ENCODE assay signal across 31 cellular contexts in the genomic region with DNA sequence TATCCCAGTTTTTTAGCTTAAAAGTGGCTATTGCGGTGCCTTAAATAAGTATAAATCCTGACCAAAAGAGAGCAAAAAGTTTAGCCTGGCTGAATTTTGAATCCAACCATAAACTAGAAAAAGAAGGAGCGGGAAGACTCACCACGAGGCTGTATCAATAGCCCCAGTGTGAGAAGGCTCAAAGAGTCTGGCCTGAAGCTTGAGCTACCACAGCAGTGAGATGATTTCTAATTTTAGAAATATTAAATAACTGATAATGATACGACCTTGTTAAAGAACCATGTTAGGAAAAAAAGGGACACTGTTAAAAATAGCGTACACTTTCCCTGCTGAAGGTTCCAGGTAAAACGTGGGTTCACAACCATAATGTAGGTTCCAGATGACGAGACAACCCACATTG.
"Had no signal": no experiment of that assay in that cellular context is flagged by ENCODE, and none has a peak within 500 bp of the region (broad histone marks: within the 10 kb centered on the region; RNA-seq: fewer than 3 reads in every experiment).

No MANE protein-coding gene starts in this region.

- H3K27ac Mint-ChIP-seq: activated B cell treated with CpG ODN at 0.5 μM for 24 hours; activated CD8-positive, alpha-beta T cell treated with anti-CD3 and anti-CD28 coated beads for 36 hours; activated naive CD8-positive, alpha-beta T cell; activated T-helper 17 cell treated with anti-CD3 and anti-CD28 coated beads, Interleukin-2, amount 50 U/mL, for 72 hours; effector memory CD8-positive, alpha-beta T cell; T-helper 17 cell; T-helper 2 cell treated with Interferon-gamma antibody and Interleukin-4, amounts not matched to agents 5 μg/mL and 100 μg/mL, for 36 hours had no signal

- DNase-seq: activated B cell treated with CpG ODN at 0.5 μM for 24 hours; activated CD4-positive, alpha-beta T cell treated with anti-CD3 and anti-CD28 coated beads for 48 hours; activated CD4-positive, alpha-beta T cell treated with anti-CD3 and anti-CD28 coated beads, Interleukin-2, amount 50 U/mL, for 1 hour; activated CD4-positive, alpha-beta T cell treated with anti-CD3 and anti-CD28 coated beads, Interleukin-2, amount 50 U/mL, for 48 hours; activated CD8-positive, alpha-beta memory T cell treated with anti-CD3 and anti-CD28 coated beads for 24 hours; activated CD8-positive, alpha-beta T cell treated with anti-CD3 and anti-CD28 coated beads for 36 hours; activated effector memory CD4-positive, alpha-beta T cell treated with Interleukin-2 at 50 U/mL for 16 hours; activated gamma-delta T cell treated with Interleukin-2 at 50 U/mL for 16 hours; activated naive CD4-positive, alpha-beta T cell treated with anti-CD3 and anti-CD28 coated beads, Interleukin-2, amount 50 U/mL, for 16 hours; activated naive CD4-positive, alpha-beta T cell treated with Interleukin-2 at 50 U/mL for 16 hours; activated T-cell treated with anti-CD3 and anti-CD28 coated beads, Interleukin-2, amount 50 U/mL, for 4 hours; amniotic stem cell; anterior cingulate cortex; brain microvascular endothelial cell; caudate nucleus; cortex of kidney; dermis blood vessel endothelial cell; effector CD4-positive, alpha-beta T cell; effector memory CD8-positive, alpha-beta T cell; erythroblast; foreskin keratinocyte; T-helper 1 cell; T-helper 17 cell; T1000; WERI-Rb-1 had no signal

- H3K27me3 Mint-ChIP-seq: activated B cell treated with CpG ODN at 0.5 μM for 24 hours; activated CD8-positive, alpha-beta T cell treated with anti-CD3 and anti-CD28 coated beads for 36 hours; activated T-helper 17 cell treated with anti-CD3 and anti-CD28 coated beads, Interleukin-2, amount 50 U/mL, for 72 hours; effector memory CD8-positive, alpha-beta T cell; T-helper 17 cell had no signal

- H3K27ac ChIP-seq: brain microvascular endothelial cell, esophagus muscularis mucosa, foreskin keratinocyte, gastroesophageal sphincter, WERI-Rb-1 had no signal

- ATAC-seq: activated CD4-positive, CD25-positive, alpha-beta regulatory T cell treated with anti-CD3 and anti-CD28 coated beads, Interleukin-2, amount 50 U/mL, for 24 hours; activated CD8-positive, alpha-beta T cell treated with anti-CD3 and anti-CD28 coated beads for 36 hours; activated T-cell treated with anti-CD3 and anti-CD28 coated beads, Interleukin-2, amount 50 U/mL, for 4 hours; activated T-helper 17 cell treated with anti-CD3 and anti-CD28 coated beads, Interleukin-2, amount 50 U/mL, for 72 hours; effector memory CD8-positive, alpha-beta T cell; foreskin keratinocyte; gastroesophageal sphincter; T-helper 17 cell had no signal

- H3K4me3 ChIP-seq: esophagus muscularis mucosa, gastroesophageal sphincter had no signal

- H3K9me3 ChIP-seq: esophagus muscularis mucosa, gastroesophageal sphincter had no signal

- H3K4me1 Mint-ChIP-seq: activated B cell treated with CpG ODN at 0.5 μM for 24 hours; activated T-helper 17 cell treated with anti-CD3 and anti-CD28 coated beads, Interleukin-2, amount 50 U/mL, for 72 hours; T-helper 17 cell had no signal

- H3K27me3 ChIP-seq: brain microvascular endothelial cell, esophagus muscularis mucosa, gastroesophageal sphincter had no signal

- H3K9me3 Mint-ChIP-seq: activated B cell treated with CpG ODN at 0.5 μM for 24 hours; activated CD8-positive, alpha-beta T cell treated with anti-CD3 and anti-CD28 coated beads for 36 hours had no signal

- H3K4me1 ChIP-seq: foreskin keratinocyte had no signal

- H3K4me3 Mint-ChIP-seq: activated B cell treated with CpG ODN at 0.5 μM for 24 hours; activated CD8-positive, alpha-beta T cell treated with anti-CD3 and anti-CD28 coated beads for 36 hours; activated naive CD8-positive, alpha-beta T cell; activated T-cell treated with anti-CD3 and anti-CD28 coated beads, Interleukin-2, amount 50 U/mL, for 4 hours; activated T-helper 17 cell treated with anti-CD3 and anti-CD28 coated beads, Interleukin-2, amount 50 U/mL, for 72 hours; effector memory CD8-positive, alpha-beta T cell; T-helper 17 cell; T-helper 2 cell treated with Interferon-gamma antibody and Interleukin-4, amounts not matched to agents 5 μg/mL and 100 μg/mL, for 36 hours had no signal

- H3K36me3 ChIP-seq: brain microvascular endothelial cell, esophagus muscularis mucosa, gastroesophageal sphincter, WERI-Rb-1 had no signal

- H3K36me3 Mint-ChIP-seq: activated naive CD8-positive, alpha-beta T cell had no signal
